In genomic region chr16:69893086-69893485, GRCh38 we compare ENCODE assay signal across 16 cellular contexts. TPM values are rescaled to one million over a fixed set of nuclear protein-coding genes. Genes with fewer than 3 reads are reported as not detected.
DNase-seq lines count a peak whose midpoint lies in the region; ATAC-seq and TF ChIP-seq lines count a peak whose summit lies in the region.
"Had no signal": no experiment of that assay in that cellular context is flagged by ENCODE, and none has a peak within 500 bp of the region (broad histone marks: within the 10 kb centered on the region; RNA-seq: fewer than 3 reads in every experiment).

No MANE protein-coding gene starts in this region.

- no peak for TF ChIP-seq CTCF in neural crest cell (conservative IDR thresholded peaks at IDR 0.05)

- peaks cover 34% of the 10 kb centered on the region for H3K4me1 ChIP-seq in BLaER1
- no peaks in the 10 kb centered on the region for H3K4me1 ChIP-seq in CD4-positive, alpha-beta memory T cell (ENCODE audit: insufficient read depth, low read length)
- H3K4me1 ChIP-seq: Caco-2 had no signal

- peaks cover 62% of the 10 kb centered on the region for H3K36me3 ChIP-seq in BLaER1
- peaks cover 22% of the 10 kb centered on the region for H3K36me3 ChIP-seq in CD4-positive, alpha-beta memory T cell (ENCODE audit: insufficient read depth, low read length)

- ATAC-seq in HG02870 (IDR thresholded peaks at IDR 0.05; ENCODE audit: unreplicated experiment): no peak
- ATAC-seq: GM12878, GM23338 had no signal

- H3K9ac ChIP-seq in BLaER1: no peak overlapping the region

- H3K36me3 Mint-ChIP-seq in CD4-positive, alpha-beta memory T cell: peaks cover 49 to 63% of the 10 kb centered on the region in 2 donors
- peaks cover 18% of the 10 kb centered on the region for H3K36me3 Mint-ChIP-seq in neural crest cell (ENCODE audit: low read depth)

- H3K9me3 ChIP-seq in BLaER1: no peaks in the 10 kb centered on the region
- H3K9me3 ChIP-seq in CD4-positive, alpha-beta memory T cell (ENCODE audit: control insufficient read depth in 1 of 2, low read length in 2 of 2): no peaks in the 10 kb centered on the region
- H3K9me3 ChIP-seq: Caco-2, SJSA1 had no signal

- peak overlapping the region in 4 of 7 donors; percentile 0 to 31 (median 12) for H3K27ac Mint-ChIP-seq in CD4-positive, alpha-beta memory T cell
- H3K27ac Mint-ChIP-seq in neural crest cell (ENCODE audit: unreplicated experiment): no peak overlapping the region
- H3K27ac Mint-ChIP-seq: GM23338 had no signal

- no peaks in the 10 kb centered on the region for H4K20me1 ChIP-seq in BLaER1

- no peaks in the 10 kb centered on the region for H3K27me3 Mint-ChIP-seq in CD4-positive, alpha-beta memory T cell
- H3K27me3 Mint-ChIP-seq in neural crest cell (ENCODE audit: low read depth): no peaks in the 10 kb centered on the region

- H3K4me1 Mint-ChIP-seq in CD4-positive, alpha-beta memory T cell: peaks cover 0 to 6% (median 0%) of the 10 kb centered on the region in 4 donors
- peaks cover 58% of the 10 kb centered on the region for H3K4me1 Mint-ChIP-seq in neural crest cell

- peak overlapping the region; percentile 73 for H3K4me2 ChIP-seq in BLaER1
- H3K4me2 ChIP-seq: GM23338 had no signal

- no peak overlapping the region for H3K27ac ChIP-seq in BLaER1
- no peak overlapping the region for H3K27ac ChIP-seq in CD4-positive, alpha-beta memory T cell (ENCODE audit: low read depth, low read length)
- H3K27ac ChIP-seq: SJSA1 had no signal

- H3K9me3 Mint-ChIP-seq in CD4-positive, alpha-beta memory T cell: no peaks in the 10 kb centered on the region
- H3K9me3 Mint-ChIP-seq in neural crest cell: peaks cover 3% of the 10 kb centered on the region
- H3K9me3 Mint-ChIP-seq: GM23338 had no signal

- POLR2A ChIA-PET in CD4-positive, alpha-beta memory T cell (lab: Charles Lee; ENCODE audit: partially characterized antibody): no interaction called here

- H3K4me3 Mint-ChIP-seq in CD4-positive, alpha-beta memory T cell: no peak overlapping the region
- H3K4me3 Mint-ChIP-seq in neural crest cell: peak overlapping the region; percentile 5
- H3K4me3 Mint-ChIP-seq: GM23338 had no signal

- no peak for DNase-seq in CD4-positive, alpha-beta memory T cell
- DNase-seq in cerebellar cortex (ENCODE audit: low spot score) (peak; percentile 79), neural crest cell (ENCODE audit: low read depth, low spot score) (no peak), GDM1 (lab: John Stamatoyannopoulos, UW) (no peak), NCI-H2107 (lab: John Stamatoyannopoulos, UW) (no peak)
- DNase-seq: Caco-2, GF-D8, HCEC 1CT, NCI-H1105 treated with DMSO at 0.1 percent for 48 hours, NCI-H1694, NCI-H226 had no signal

- H3K27me3 ChIP-seq in BLaER1: no peaks in the 10 kb centered on the region
- no peaks in the 10 kb centered on the region for H3K27me3 ChIP-seq in CD4-positive, alpha-beta memory T cell (ENCODE audit: insufficient read depth, low read length)
- H3K27me3 ChIP-seq: SJSA1 had no signal

- intact Hi-C loops in CD4-positive, alpha-beta memory T cell (cut with micrococcal nuclease): no loop called here

- CTCF ChIA-PET in CD4-positive, alpha-beta memory T cell (lab: Charles Lee; ENCODE audit: partially characterized antibody): no interaction called here

- H3K4me3 ChIP-seq in BLaER1: no peak overlapping the region
- H3K4me3 ChIP-seq in CD4-positive, alpha-beta memory T cell (ENCODE audit: low read length in 2 of 2): no peak overlapping the region
- H3K4me3 ChIP-seq: GM12878, GM23338, SJSA1 had no signal

RNA-seq across cellular contexts. Expression of gene CLEC18A, which starts 58.0 kb away (rescaled TPM):
- 1 to 10 TPM; 7.2 to 7.5 TPM for total RNA-seq in CD4-positive, alpha-beta memory T cell
- polyA plus RNA-seq in CD4-positive, alpha-beta memory T cell: under 1 TPM in 1 of 2 donors, not detected in 1; 0.37 TPM
- 3.1 and 3.8 TPM in 2 replicates for total RNA-seq in neural crest cell
- total RNA-seq: SJSA1 had no signal
